Comparison of ENCODE assay signal across 8 cellular contexts in genomic region chr3:50365080-50365841, GRCh38. TPM values are rescaled to one million over a fixed set of nuclear protein-coding genes. Genes with fewer than 3 reads are reported as not detected.
A peak's percentile ranks its signal among the peaks of the same experiment; 100 is the strongest.
DNase-seq lines count a peak whose midpoint lies in the region; ATAC-seq and TF ChIP-seq lines count a peak whose summit lies in the region.

No MANE protein-coding gene starts in this region.

- H3K27ac Mint-ChIP-seq in activated naive CD8-positive, alpha-beta T cell treated with anti-CD3 and anti-CD28 coated beads for 36 hours = peak overlapping the region; percentile 78

- no peak for DNase-seq in BJ (ENCODE audit: low read depth)
- DNase-seq in SKM-1 treated with dmso at 0.1 percent for 144 hours (lab: John Stamatoyannopoulos, UW; ENCODE audit: unreplicated experiment) = peak; percentile 59
- DNase-seq in activated naive CD8-positive, alpha-beta T cell treated with anti-CD3 and anti-CD28 coated beads for 36 hours = peak; percentile 94
- DNase-seq in heart right ventricle = peak; percentile 80 to 86
- peak; percentile 79 to 90 for DNase-seq in psoas muscle
- DNase-seq in upper lobe of right lung = peak; percentile 89

- peaks cover 2% of the 10 kb centered on the region for H3K27me3 ChIP-seq in BJ (ENCODE audit: control insufficient read depth, insufficient read depth, low read length)
- peaks cover 0 to 3% (median 0%) of the 10 kb centered on the region in 7 donors for H3K27me3 ChIP-seq in heart right ventricle
- H3K27me3 ChIP-seq in psoas muscle (ENCODE audit: insufficient read depth in 3 of 3, low read length in 2 of 3) = peaks cover 0 to 3% (median 0%) of the 10 kb centered on the region in 3 donors
- H3K27me3 ChIP-seq in upper lobe of right lung = no peaks in the 10 kb centered on the region

- H3K4me1 ChIP-seq in heart right ventricle = peaks cover 0 to 18% (median 6%) of the 10 kb centered on the region in 9 donors
- no peaks in the 10 kb centered on the region for H3K4me1 ChIP-seq in psoas muscle
- H3K4me1 ChIP-seq in upper lobe of right lung = peaks cover 7% of the 10 kb centered on the region

- H3K9me3 ChIP-seq in heart right ventricle = no peaks in the 10 kb centered on the region
- H3K9me3 ChIP-seq in psoas muscle = no peaks in the 10 kb centered on the region
- no peaks in the 10 kb centered on the region for H3K9me3 ChIP-seq in upper lobe of right lung

- CTCF ChIA-PET in BJ (lab: Yijun Ruan, JAX) = no interaction called here

- 9 to 10% methylated on average over 49 to 53 of the region's 53 CpGs for WGBS in heart right ventricle, 2 donors
- 17 to 19% (median 18%) methylated on average over 45 to 53 of the region's 53 CpGs for WGBS in psoas muscle, 3 donors

- no peaks in the 10 kb centered on the region for H3K36me3 Mint-ChIP-seq in activated naive CD8-positive, alpha-beta T cell treated with anti-CD3 and anti-CD28 coated beads for 36 hours

- POLR2A ChIA-PET in BJ (lab: Charles Lee) = no interaction called here

- TF ChIP-seq CTCF in BJ (IDR thresholded peaks at IDR 0.05; ENCODE audit: insufficient read depth, low read depth, low read length) (no peak), heart right ventricle (IDR thresholded peaks at IDR 0.05) (no peak), psoas muscle (IDR thresholded peaks at IDR 0.05) (no peak), upper lobe of right lung (IDR thresholded peaks at IDR 0.05) (no peak)

- H3K4me3 Mint-ChIP-seq in activated naive CD8-positive, alpha-beta T cell treated with anti-CD3 and anti-CD28 coated beads for 36 hours = peak overlapping the region; percentile 81

- H3K36me3 ChIP-seq in BJ (ENCODE audit: control insufficient read depth, insufficient read depth, low read length) = no peaks in the 10 kb centered on the region
- no peaks in the 10 kb centered on the region for H3K36me3 ChIP-seq in heart right ventricle
- H3K36me3 ChIP-seq in psoas muscle (ENCODE audit: insufficient read depth in 1 of 2, low read depth in 1 of 2) = no peaks in the 10 kb centered on the region
- H3K36me3 ChIP-seq in upper lobe of right lung = no peaks in the 10 kb centered on the region

- H3K4me1 Mint-ChIP-seq in activated naive CD8-positive, alpha-beta T cell treated with anti-CD3 and anti-CD28 coated beads for 36 hours = peaks cover 11% of the 10 kb centered on the region

- peak; percentile 88 for ATAC-seq in GM19372 (IDR thresholded peaks at IDR 0.05; ENCODE audit: low read depth, unreplicated experiment)
- ATAC-seq in HG03520 (IDR thresholded peaks at IDR 0.05; ENCODE audit: unreplicated experiment) = peak; percentile 85
- ATAC-seq in heart right ventricle = peak; percentile 81 to 92 (median 86)
- peak; percentile 54 to 93 (median 84) for ATAC-seq in psoas muscle
- ATAC-seq in upper lobe of right lung = peak; percentile 83

- intact Hi-C loops in heart right ventricle (cut with DNase I) (loop anchor here in 1 of 10 donors (5.0 kb wide), 1 partner anchor 177 kb away; no protein-coding TSS in a partner anchor), psoas muscle (cut with DNase I) (loop anchor here in 1 of 2 donors (5.0 kb wide), 1 partner anchor 172 kb away; no protein-coding TSS in a partner anchor), upper lobe of right lung (cut with DNase I) (no loop called here)

- H3K4me3 ChIP-seq in BJ (ENCODE audit: low read depth, low read length) = peak overlapping the region; percentile 47
- H3K4me3 ChIP-seq in heart right ventricle = peak overlapping the region; percentile 19 to 60 (median 54)
- peak overlapping the region; percentile 57 for H3K4me3 ChIP-seq in psoas muscle
- peak overlapping the region; percentile 55 for H3K4me3 ChIP-seq in upper lobe of right lung

- H3K27ac ChIP-seq in heart right ventricle (peak overlapping the region in 6 of 10 donors; percentile 7 to 50 (median 31)), psoas muscle (no peak overlapping the region), upper lobe of right lung (no peak overlapping the region)

- H3K27me3 Mint-ChIP-seq in activated naive CD8-positive, alpha-beta T cell treated with anti-CD3 and anti-CD28 coated beads for 36 hours = no peaks in the 10 kb centered on the region

- H3K9me3 Mint-ChIP-seq in activated naive CD8-positive, alpha-beta T cell treated with anti-CD3 and anti-CD28 coated beads for 36 hours = no peaks in the 10 kb centered on the region

RNA-seq across cellular contexts. Expression of gene TMEM115, which starts 5.9 kb away (rescaled TPM):
- polyA plus RNA-seq in BJ (2011; rRNA removed) = 47.0 and 75.4 TPM in 2 replicates
- 39.3 and 64.8 TPM in 2 replicates for polyA minus RNA-seq in BJ (2011; rRNA and poly(A)+ RNA removed)
- total RNA-seq in activated naive CD8-positive, alpha-beta T cell treated with anti-CD3 and anti-CD28 coated beads for 36 hours = 10 to 100 TPM; 19.0 to 20.2 TPM
- 10 to 100 TPM; 18.7 to 32.8 (median 24.2) TPM for total RNA-seq in heart right ventricle
- polyA plus RNA-seq in heart right ventricle = 10 to 100 TPM; 18.1 to 47.6 TPM
- total RNA-seq in psoas muscle = 10 to 100 TPM; 20.4 to 29.1 (median 23.2) TPM
- 10 to 100 TPM; 29.7 to 49.6 (median 42.7) TPM for polyA plus RNA-seq in psoas muscle
- total RNA-seq in upper lobe of right lung = 40.1 TPM

RNA-seq across cellular contexts. Expression of gene CYB561D2, which starts 14.6 kb away (rescaled TPM):
- polyA plus RNA-seq in BJ (2011; rRNA removed) (22.3 and 39.3 TPM in 2 replicates), heart right ventricle (10 to 100 TPM in 1 of 2 donors, 1 to 10 TPM in 1; 8.1 to 21.8 TPM), psoas muscle (10 to 100 TPM; 14.7 to 34.8 (median 17.5) TPM)
- polyA minus RNA-seq in BJ (2011; rRNA and poly(A)+ RNA removed) = 16.0 and 22.9 TPM in 2 replicates
- total RNA-seq in activated naive CD8-positive, alpha-beta T cell treated with anti-CD3 and anti-CD28 coated beads for 36 hours = 10 to 100 TPM; 19.4 to 19.5 TPM
- total RNA-seq in heart right ventricle (10 to 100 TPM in 1 of 10 donors, 1 to 10 TPM in 9; 3.9 to 10.9 (median 5.6) TPM), psoas muscle (1 to 10 TPM; 5.7 to 9.2 (median 7.0) TPM), upper lobe of right lung (23.9 TPM)

RNA-seq across cellular contexts. Expression of gene NPRL2, which starts 14.7 kb away (rescaled TPM):
- polyA plus RNA-seq in BJ (2011; rRNA removed) (31.4 and 45.0 TPM in 2 replicates), heart right ventricle (10 to 100 TPM; 15.5 to 29.8 TPM), psoas muscle (10 to 100 TPM; 21.5 to 36.6 (median 21.7) TPM)
- polyA minus RNA-seq in BJ (2011; rRNA and poly(A)+ RNA removed) = 18.3 and 42.5 TPM in 2 replicates
- 10 to 100 TPM; 41.1 to 43.8 TPM for total RNA-seq in activated naive CD8-positive, alpha-beta T cell treated with anti-CD3 and anti-CD28 coated beads for 36 hours
- total RNA-seq in heart right ventricle (10 to 100 TPM; 13.0 to 23.6 (median 16.3) TPM), psoas muscle (10 to 100 TPM; 16.1 to 29.5 (median 19.6) TPM), upper lobe of right lung (21.6 TPM)

RNA-seq across cellular contexts. Expression of gene ZMYND10, which starts 19.7 kb away (rescaled TPM):
- polyA plus RNA-seq in BJ (2011; rRNA removed) (0.65 and 1.3 TPM in 2 replicates), heart right ventricle (under 1 TPM; 0.20 to 0.88 TPM), psoas muscle (under 1 TPM; 0.23 to 0.99 (median 0.51) TPM)
- polyA minus RNA-seq in BJ (2011; rRNA and poly(A)+ RNA removed) = 0.52 and 0.57 TPM in 2 replicates
- under 1 TPM; 0.39 to 0.74 TPM for total RNA-seq in activated naive CD8-positive, alpha-beta T cell treated with anti-CD3 and anti-CD28 coated beads for 36 hours
- total RNA-seq in heart right ventricle (under 1 TPM in 3 of 10 donors, not detected in 7; 0.15 to 0.65 (median 0.22) TPM), psoas muscle (under 1 TPM; 0.24 to 0.99 (median 0.57) TPM), upper lobe of right lung (2.8 TPM)

RNA-seq across cellular contexts. Expression of gene RASSF1, which starts 24.6 kb away (rescaled TPM):
- polyA plus RNA-seq in BJ (2011; rRNA removed) = 55.2 and 80.2 TPM in 2 replicates
- 22.0 and 33.1 TPM in 2 replicates for polyA minus RNA-seq in BJ (2011; rRNA and poly(A)+ RNA removed)
- total RNA-seq in activated naive CD8-positive, alpha-beta T cell treated with anti-CD3 and anti-CD28 coated beads for 36 hours = 10 to 100 TPM; 51.7 to 53.7 TPM
- 10 to 100 TPM in 8 of 10 donors, 1 to 10 TPM in 2; 9.9 to 17.8 (median 11.9) TPM for total RNA-seq in heart right ventricle
- 10 to 100 TPM; 22.1 to 59.8 TPM for polyA plus RNA-seq in heart right ventricle
- 10 to 100 TPM; 10.1 to 24.2 (median 14.9) TPM for total RNA-seq in psoas muscle
- 10 to 100 TPM; 33.3 to 84.5 (median 37.9) TPM for polyA plus RNA-seq in psoas muscle
- total RNA-seq in upper lobe of right lung = 39.1 TPM

Comparison
In these comparisons a context has a peak if more than half of its experiments do, and no peak if none do; other contexts are left out.
1. H3K27ac ChIP-seq: peak in heart right ventricle (6 of 10); none in psoas muscle (single experiment) and upper lobe of right lung (single experiment).
2. Peak in every context shown above with its lines, with median percentiles within 50 percentile points of each other: H3K4me3 ChIP-seq and ATAC-seq.